Comparison of ENCODE assay signal across 2 cellular contexts in the genomic region with DNA sequence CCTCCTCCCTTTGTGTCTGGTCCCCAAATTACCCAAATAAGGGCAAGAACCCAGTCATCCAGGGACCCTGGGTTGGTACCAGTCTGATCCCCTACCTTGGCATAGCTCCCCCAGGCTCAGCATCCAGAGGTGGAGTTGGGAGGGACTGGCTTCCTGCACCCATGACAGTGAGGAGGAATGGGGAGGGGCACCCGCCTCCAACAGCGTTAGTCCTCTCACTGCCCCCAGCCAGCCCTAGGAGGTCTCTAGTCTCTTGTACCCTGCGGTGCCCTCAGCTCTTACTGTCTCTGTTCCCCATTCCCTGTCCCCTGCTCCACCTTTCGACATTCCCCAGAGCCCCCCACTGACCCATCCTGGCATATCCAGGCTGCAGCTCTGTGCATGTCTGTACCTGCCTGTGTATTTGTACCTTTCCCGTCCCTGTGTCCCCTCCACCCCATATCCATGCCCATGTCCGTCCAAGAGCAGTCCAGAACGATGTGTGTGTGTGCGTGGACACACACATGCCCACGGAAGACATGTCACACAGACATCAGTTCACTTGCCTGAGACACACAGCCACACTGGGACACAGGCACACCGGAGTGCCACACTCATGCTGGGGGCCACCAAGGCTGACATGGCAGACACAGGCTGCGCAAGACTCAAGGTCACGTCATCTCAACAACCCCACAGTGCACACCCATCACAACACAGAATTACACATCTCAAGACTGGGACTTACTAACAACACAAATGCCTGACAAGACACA.
TF ChIP-seq lines count a peak whose summit lies in the region.

No MANE protein-coding gene starts in this region.

TF ChIP-seq in HEK293, 187 proteins besides CTCF, POLR2A, EP300 and RAD21:
- TF ChIP-seq, protein P1, sequence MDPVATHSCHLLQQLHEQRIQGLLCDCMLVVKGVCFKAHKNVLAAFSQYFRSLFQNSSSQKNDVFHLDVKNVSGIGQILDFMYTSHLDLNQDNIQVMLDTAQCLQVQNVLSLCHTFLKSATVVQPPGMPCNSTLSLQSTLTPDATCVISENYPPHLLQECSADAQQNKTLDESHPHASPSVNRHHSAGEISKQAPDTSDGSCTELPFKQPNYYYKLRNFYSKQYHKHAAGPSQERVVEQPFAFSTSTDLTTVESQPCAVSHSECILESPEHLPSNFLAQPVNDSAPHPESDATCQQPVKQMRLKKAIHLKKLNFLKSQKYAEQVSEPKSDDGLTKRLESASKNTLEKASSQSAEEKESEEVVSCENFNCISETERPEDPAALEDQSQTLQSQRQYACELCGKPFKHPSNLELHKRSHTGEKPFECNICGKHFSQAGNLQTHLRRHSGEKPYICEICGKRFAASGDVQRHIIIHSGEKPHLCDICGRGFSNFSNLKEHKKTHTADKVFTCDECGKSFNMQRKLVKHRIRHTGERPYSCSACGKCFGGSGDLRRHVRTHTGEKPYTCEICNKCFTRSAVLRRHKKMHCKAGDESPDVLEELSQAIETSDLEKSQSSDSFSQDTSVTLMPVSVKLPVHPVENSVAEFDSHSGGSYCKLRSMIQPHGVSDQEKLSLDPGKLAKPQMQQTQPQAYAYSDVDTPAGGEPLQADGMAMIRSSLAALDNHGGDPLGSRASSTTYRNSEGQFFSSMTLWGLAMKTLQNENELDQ (tag by site-specific recombination; IDR thresholded peaks at IDR 0.05; ENCODE audit: low read depth): no peak
- TF ChIP-seq, protein P2, sequence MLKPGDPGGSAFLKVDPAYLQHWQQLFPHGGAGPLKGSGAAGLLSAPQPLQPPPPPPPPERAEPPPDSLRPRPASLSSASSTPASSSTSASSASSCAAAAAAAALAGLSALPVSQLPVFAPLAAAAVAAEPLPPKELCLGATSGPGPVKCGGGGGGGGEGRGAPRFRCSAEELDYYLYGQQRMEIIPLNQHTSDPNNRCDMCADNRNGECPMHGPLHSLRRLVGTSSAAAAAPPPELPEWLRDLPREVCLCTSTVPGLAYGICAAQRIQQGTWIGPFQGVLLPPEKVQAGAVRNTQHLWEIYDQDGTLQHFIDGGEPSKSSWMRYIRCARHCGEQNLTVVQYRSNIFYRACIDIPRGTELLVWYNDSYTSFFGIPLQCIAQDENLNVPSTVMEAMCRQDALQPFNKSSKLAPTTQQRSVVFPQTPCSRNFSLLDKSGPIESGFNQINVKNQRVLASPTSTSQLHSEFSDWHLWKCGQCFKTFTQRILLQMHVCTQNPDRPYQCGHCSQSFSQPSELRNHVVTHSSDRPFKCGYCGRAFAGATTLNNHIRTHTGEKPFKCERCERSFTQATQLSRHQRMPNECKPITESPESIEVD (tag by site-specific recombination; IDR thresholded peaks at IDR 0.05): no peak
- no peak for TF ChIP-seq KLF8 (tag by site-specific recombination; IDR thresholded peaks at IDR 0.05)
- TF ChIP-seq ZNF184 (tag by site-specific recombination; IDR thresholded peaks at IDR 0.05): no peak
- no peak for TF ChIP-seq SALL2 (tag by site-specific recombination; IDR thresholded peaks at IDR 0.05; ENCODE audit: borderline replicate concordance)
- no peak for TF ChIP-seq ZNF10 (tag by site-specific recombination; IDR thresholded peaks at IDR 0.05)
- no peak for TF ChIP-seq ZNF560 (tag by site-specific recombination; IDR thresholded peaks at IDR 0.05; ENCODE audit: borderline replicate concordance)
- TF ChIP-seq, protein P3, sequence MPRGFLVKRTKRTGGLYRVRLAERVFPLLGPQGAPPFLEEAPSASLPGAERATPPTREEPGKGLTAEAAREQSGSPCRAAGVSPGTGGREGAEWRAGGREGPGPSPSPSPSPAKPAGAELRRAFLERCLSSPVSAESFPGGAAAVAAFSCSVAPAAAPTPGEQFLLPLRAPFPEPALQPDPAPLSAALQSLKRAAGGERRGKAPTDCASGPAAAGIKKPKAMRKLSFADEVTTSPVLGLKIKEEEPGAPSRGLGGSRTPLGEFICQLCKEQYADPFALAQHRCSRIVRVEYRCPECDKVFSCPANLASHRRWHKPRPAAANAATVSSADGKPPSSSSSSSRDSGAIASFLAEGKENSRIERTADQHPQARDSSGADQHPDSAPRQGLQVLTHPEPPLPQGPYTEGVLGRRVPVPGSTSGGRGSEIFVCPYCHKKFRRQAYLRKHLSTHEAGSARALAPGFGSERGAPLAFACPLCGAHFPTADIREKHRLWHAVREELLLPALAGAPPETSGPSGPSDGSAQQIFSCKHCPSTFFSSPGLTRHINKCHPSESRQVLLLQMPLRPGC (tag by site-specific recombination; IDR thresholded peaks at IDR 0.05): no peak
- no peak for TF ChIP-seq SETDB1 (IDR thresholded peaks at IDR 0.05; ENCODE audit: insufficient read length, low read length)
- TF ChIP-seq ZNF600 (tag by site-specific recombination; IDR thresholded peaks at IDR 0.05): peak; percentile 64; the same call in 1 of the 2 replicates
- 0 out of 2 replicates have a peak, but pooled peaks have one; percentile 51 for TF ChIP-seq ZBTB48 (tag by site-specific recombination; IDR thresholded peaks at IDR 0.05)
- no peak for TF ChIP-seq ZNF394 (tag by site-specific recombination; IDR thresholded peaks at IDR 0.05; ENCODE audit: borderline replicate concordance)
- TF ChIP-seq, protein P4, sequence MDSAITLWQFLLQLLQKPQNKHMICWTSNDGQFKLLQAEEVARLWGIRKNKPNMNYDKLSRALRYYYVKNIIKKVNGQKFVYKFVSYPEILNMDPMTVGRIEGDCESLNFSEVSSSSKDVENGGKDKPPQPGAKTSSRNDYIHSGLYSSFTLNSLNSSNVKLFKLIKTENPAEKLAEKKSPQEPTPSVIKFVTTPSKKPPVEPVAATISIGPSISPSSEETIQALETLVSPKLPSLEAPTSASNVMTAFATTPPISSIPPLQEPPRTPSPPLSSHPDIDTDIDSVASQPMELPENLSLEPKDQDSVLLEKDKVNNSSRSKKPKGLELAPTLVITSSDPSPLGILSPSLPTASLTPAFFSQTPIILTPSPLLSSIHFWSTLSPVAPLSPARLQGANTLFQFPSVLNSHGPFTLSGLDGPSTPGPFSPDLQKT (IDR thresholded peaks at IDR 0.05; ENCODE audit: borderline replicate concordance, low read depth, low read length): no peak
- TF ChIP-seq KLF1 (tag by site-specific recombination; IDR thresholded peaks at IDR 0.05): no peak
- TF ChIP-seq KLF10 (tag by site-specific recombination; IDR thresholded peaks at IDR 0.05): no peak
- TF ChIP-seq ZIC2 (tag by site-specific recombination; IDR thresholded peaks at IDR 0.05): peak; percentile 49
- TF ChIP-seq ZNF660 (tag by site-specific recombination; IDR thresholded peaks at IDR 0.05): no peak
- TF ChIP-seq ZNF341 (tag by site-specific recombination; IDR thresholded peaks at IDR 0.05; ENCODE audit: low read depth): peak; percentile 22; the same call in 1 of the 2 replicates
- no peak for TF ChIP-seq HOXD13 (CRISPR knock-in tag; IDR thresholded peaks at IDR 0.05; ENCODE audit: borderline replicate concordance)
- no peak for TF ChIP-seq ZNF433 (tag by site-specific recombination; IDR thresholded peaks at IDR 0.05; ENCODE audit: low read depth)
- no peak for TF ChIP-seq ZNF391 (tag by site-specific recombination; IDR thresholded peaks at IDR 0.05; ENCODE audit: borderline replicate concordance, low read depth)
- peak; percentile 26; the same call in 1 of the 2 replicates for TF ChIP-seq GLIS1 (tag by site-specific recombination; IDR thresholded peaks at IDR 0.05)

TF ChIP-seq in HEK293T, 16 proteins besides CTCF, POLR2A, EP300 and RAD21:
- TF ChIP-seq SP1 (IDR thresholded peaks at IDR 0.05): no peak
- no peak for TF ChIP-seq BHLHE40 (IDR thresholded peaks at IDR 0.05; ENCODE audit: borderline replicate concordance)
- TF ChIP-seq, protein P5, sequence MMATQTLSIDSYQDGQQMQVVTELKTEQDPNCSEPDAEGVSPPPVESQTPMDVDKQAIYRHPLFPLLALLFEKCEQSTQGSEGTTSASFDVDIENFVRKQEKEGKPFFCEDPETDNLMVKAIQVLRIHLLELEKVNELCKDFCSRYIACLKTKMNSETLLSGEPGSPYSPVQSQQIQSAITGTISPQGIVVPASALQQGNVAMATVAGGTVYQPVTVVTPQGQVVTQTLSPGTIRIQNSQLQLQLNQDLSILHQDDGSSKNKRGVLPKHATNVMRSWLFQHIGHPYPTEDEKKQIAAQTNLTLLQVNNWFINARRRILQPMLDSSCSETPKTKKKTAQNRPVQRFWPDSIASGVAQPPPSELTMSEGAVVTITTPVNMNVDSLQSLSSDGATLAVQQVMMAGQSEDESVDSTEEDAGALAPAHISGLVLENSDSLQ (IDR thresholded peaks at IDR 0.05): no peak
- TF ChIP-seq LEF1 (IDR thresholded peaks at IDR 0.05; ENCODE audit: borderline replicate concordance): no peak
- TF ChIP-seq SUZ12 (IDR thresholded peaks at IDR 0.05): no peak
- no peak for TF ChIP-seq HDGF (IDR thresholded peaks at IDR 0.05; ENCODE audit: borderline replicate concordance)
- TF ChIP-seq TARDBP (IDR thresholded peaks at IDR 0.05): no peak
- TF ChIP-seq FOXK2 (IDR thresholded peaks at IDR 0.05): no peak
